8 cellular contexts compared by ENCODE assay signal in the genomic region with DNA sequence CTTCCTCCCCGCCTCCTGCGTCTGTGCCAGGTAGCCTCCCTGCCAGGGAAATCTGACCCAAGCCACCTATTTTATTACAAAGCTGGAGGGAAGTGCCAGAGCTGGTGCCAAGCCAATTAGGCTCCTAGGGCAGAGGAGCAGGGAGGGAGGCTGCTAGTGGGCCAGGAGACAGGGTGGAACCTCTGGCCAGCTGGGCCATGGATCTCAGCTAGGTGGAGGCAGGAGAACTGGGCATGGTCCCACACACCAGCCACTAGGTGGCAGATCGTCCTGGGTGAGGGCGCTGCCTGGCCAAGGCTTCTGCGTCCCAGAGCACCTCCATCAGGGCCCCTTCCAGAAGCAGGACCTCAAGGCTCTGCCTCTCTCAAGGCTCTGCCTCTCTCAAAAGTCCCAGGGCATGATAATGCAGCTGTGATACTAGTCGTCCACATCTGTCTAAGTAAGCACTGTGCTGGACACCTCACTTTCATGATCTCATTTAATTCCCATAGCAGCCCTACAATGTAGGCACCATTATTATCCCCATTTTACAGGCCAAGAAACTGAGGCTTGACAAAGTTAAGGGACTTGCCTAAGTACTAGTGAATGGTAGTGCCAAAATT. TPM values are rescaled to one million over a fixed set of nuclear protein-coding genes. Genes with fewer than 3 reads are reported as not detected.
DNase-seq lines count a peak whose midpoint lies in the region; ATAC-seq and TF ChIP-seq lines count a peak whose summit lies in the region.

No MANE protein-coding gene starts in this region.

- H3K27me3 ChIP-seq in CD4-positive, alpha-beta T cell (ENCODE audit: control insufficient read depth, insufficient read depth, low read length): no peaks in the 10 kb centered on the region
- no peaks in the 10 kb centered on the region for H3K27me3 ChIP-seq in SJCRH30
- H3K27me3 ChIP-seq in cardiac muscle cell: peaks cover 29% of the 10 kb centered on the region

- intact Hi-C loops in CD4-positive, alpha-beta T cell (cut with DNase I, micrococcal nuclease): loop anchor here in 1 of 2 experiments (1.0 to 5.0 kb wide), 2 partner anchors 62 to 123 kb away; partner anchors contain the start of gene TKT

- H3K9me3 Mint-ChIP-seq in CD4-positive, alpha-beta T cell: no peaks in the 10 kb centered on the region
- no peaks in the 10 kb centered on the region for H3K9me3 Mint-ChIP-seq in IgD-negative memory B cell
- no peaks in the 10 kb centered on the region for H3K9me3 Mint-ChIP-seq in activated naive CD4-positive, alpha-beta T cell treated with anti-CD3 and anti-CD28 coated beads, Interleukin-2, amount 50 U/mL, for 72 hours

- no peaks in the 10 kb centered on the region for H3K36me3 ChIP-seq in SJCRH30
- H3K36me3 ChIP-seq in cardiac muscle cell: no peaks in the 10 kb centered on the region

- DNase-seq in CD4-positive, alpha-beta T cell: peak; percentile 26 to 62 (median 46)
- DNase-seq in GM19240 (ENCODE audit: insufficient read length, low spot score) (peak; percentile 74), SJCRH30 (peak; percentile 58 to 69), cardiac muscle cell (ENCODE audit: low read depth in 1 of 2, low spot score in 1 of 2) (peak; percentile 75 to 83), retina (peak; percentile 64)
- DNase-seq in activated naive CD4-positive, alpha-beta T cell treated with anti-CD3 and anti-CD28 coated beads, Interleukin-2, amount 50 U/mL, for 72 hours (ENCODE audit: low spot score in 2 of 2): peak; percentile 64 to 69

- no peak overlapping the region for H3K27ac ChIP-seq in CD4-positive, alpha-beta T cell (ENCODE audit: low read depth, low read length)
- no peak overlapping the region for H3K27ac ChIP-seq in SJCRH30
- H3K27ac ChIP-seq in cardiac muscle cell: no peak overlapping the region

- H3K27ac Mint-ChIP-seq in CD4-positive, alpha-beta T cell: no peak overlapping the region
- peak overlapping the region in 2 of 3 donors; percentile 19 to 69 for H3K27ac Mint-ChIP-seq in IgD-negative memory B cell
- H3K27ac Mint-ChIP-seq in activated naive CD4-positive, alpha-beta T cell treated with anti-CD3 and anti-CD28 coated beads, Interleukin-2, amount 50 U/mL, for 72 hours: no peak overlapping the region

- peak; percentile 71 for TF ChIP-seq CTCF in CD4-positive, alpha-beta T cell (IDR thresholded peaks at IDR 0.05)
- peak; percentile 88 for TF ChIP-seq CTCF in cardiac muscle cell (IDR thresholded peaks at IDR 0.05; ENCODE audit: low read depth, low read length)

- peaks cover 19% of the 10 kb centered on the region for H3K4me1 Mint-ChIP-seq in CD4-positive, alpha-beta T cell (ENCODE audit: low read depth)
- peaks cover 13 to 22% (median 18%) of the 10 kb centered on the region in 3 donors for H3K4me1 Mint-ChIP-seq in IgD-negative memory B cell

- H3K4me3 ChIP-seq in SJCRH30: no peak overlapping the region
- H3K4me3 ChIP-seq in cardiac muscle cell: no peak overlapping the region

- peak; percentile 16 for ATAC-seq in CD4-positive, alpha-beta T cell (ENCODE audit: poor library complexity)
- peak; percentile 53 to 64 for ATAC-seq in activated naive CD4-positive, alpha-beta T cell treated with anti-CD3 and anti-CD28 coated beads, Interleukin-2, amount 50 U/mL, for 72 hours
- no peak for ATAC-seq in HG02884 (IDR thresholded peaks at IDR 0.05; ENCODE audit: unreplicated experiment)

- H3K4me1 ChIP-seq in SJCRH30: no peaks in the 10 kb centered on the region
- H3K4me1 ChIP-seq in cardiac muscle cell (ENCODE audit: low read depth): peaks cover 9% of the 10 kb centered on the region

- no peaks in the 10 kb centered on the region for H3K27me3 Mint-ChIP-seq in CD4-positive, alpha-beta T cell
- H3K27me3 Mint-ChIP-seq in IgD-negative memory B cell: no peaks in the 10 kb centered on the region

- H3K36me3 Mint-ChIP-seq in CD4-positive, alpha-beta T cell (ENCODE audit: low read depth): peaks cover 9% of the 10 kb centered on the region
- no peaks in the 10 kb centered on the region for H3K36me3 Mint-ChIP-seq in IgD-negative memory B cell
- H3K36me3 Mint-ChIP-seq in activated naive CD4-positive, alpha-beta T cell treated with anti-CD3 and anti-CD28 coated beads, Interleukin-2, amount 50 U/mL, for 72 hours: peaks cover 0 to 3% of the 10 kb centered on the region in 2 donors

- POLR2A ChIA-PET in CD4-positive, alpha-beta T cell (lab: Charles Lee): interaction anchor here (0.6 to 2.5 kb wide), 4 partner anchors 8 to 452 kb away, joined by 3 to 9 read pairs (median 4); partner anchors contain the start of gene PRKCD

- CTCF ChIA-PET in CD4-positive, alpha-beta T cell (lab: Charles Lee): interaction anchor here (1.0 to 4.1 kb wide), 4 partner anchors 24 to 61 kb away, joined by 3 to 18 read pairs (median 8); partner anchors contain the start of gene PRKCD

- no peaks in the 10 kb centered on the region for H3K9me3 ChIP-seq in CD4-positive, alpha-beta T cell (ENCODE audit: control insufficient read depth, low read length)
- no peaks in the 10 kb centered on the region for H3K9me3 ChIP-seq in SJCRH30 (replicated peaks)
- no peaks in the 10 kb centered on the region for H3K9me3 ChIP-seq in cardiac muscle cell (ENCODE audit: low read depth)

- no peak overlapping the region for H3K4me3 Mint-ChIP-seq in CD4-positive, alpha-beta T cell
- H3K4me3 Mint-ChIP-seq in IgD-negative memory B cell: peak overlapping the region in 1 of 4 donors; percentile 60

RNA-seq across cellular contexts. Expression of gene RFT1, which starts 4.5 kb away (rescaled TPM):
- 10 to 100 TPM in 1 of 2 experiments, 1 to 10 TPM in 1; 8.5 to 10.2 TPM for total RNA-seq in CD4-positive, alpha-beta T cell
- polyA plus RNA-seq in IgD-negative memory B cell: 17.4 TPM
- 20.6 and 22.0 TPM in 2 replicates for total RNA-seq in SJCRH30 (2014; rRNA removed; shearing (Covaris generic))
- total RNA-seq in activated naive CD4-positive, alpha-beta T cell treated with anti-CD3 and anti-CD28 coated beads, Interleukin-2, amount 50 U/mL, for 72 hours: 10 to 100 TPM; 19.5 to 38.3 TPM
- 5.4 and 8.1 TPM in 2 replicates for total RNA-seq in cardiac muscle cell
- polyA plus RNA-seq in cardiac muscle cell: 16.1 and 16.7 TPM in 2 replicates

RNA-seq across cellular contexts. Expression of gene PRKCD, which starts 26.3 kb away (rescaled TPM):
- 10 to 100 TPM; 18.1 to 20.1 TPM for total RNA-seq in CD4-positive, alpha-beta T cell
- polyA plus RNA-seq in IgD-negative memory B cell: 69.2 TPM
- 4.1 and 4.6 TPM in 2 replicates for total RNA-seq in SJCRH30 (2014; rRNA removed; shearing (Covaris generic))
- 10 to 100 TPM in 1 of 2 donors, 1 to 10 TPM in 1; 3.4 to 22.5 TPM for total RNA-seq in activated naive CD4-positive, alpha-beta T cell treated with anti-CD3 and anti-CD28 coated beads, Interleukin-2, amount 50 U/mL, for 72 hours
- 0.70 and 1.3 TPM in 2 replicates for total RNA-seq in cardiac muscle cell
- polyA plus RNA-seq in cardiac muscle cell: 3.4 and 3.9 TPM in 2 replicates

Comparison
In these comparisons a context has a peak if more than half of its experiments do, and no peak if none do; other contexts are left out.
1. H3K27ac Mint-ChIP-seq: peak in IgD-negative memory B cell (2 of 3); none in CD4-positive, alpha-beta T cell (single experiment) and activated naive CD4-positive, alpha-beta T cell treated with anti-CD3 and anti-CD28 coated beads, Interleukin-2, amount 50 U/mL, for 72 hours (0 of 2).
2. Peak in every context shown above with its lines, with median percentiles within 50 percentile points of each other: DNase-seq.